In the genomic region with DNA sequence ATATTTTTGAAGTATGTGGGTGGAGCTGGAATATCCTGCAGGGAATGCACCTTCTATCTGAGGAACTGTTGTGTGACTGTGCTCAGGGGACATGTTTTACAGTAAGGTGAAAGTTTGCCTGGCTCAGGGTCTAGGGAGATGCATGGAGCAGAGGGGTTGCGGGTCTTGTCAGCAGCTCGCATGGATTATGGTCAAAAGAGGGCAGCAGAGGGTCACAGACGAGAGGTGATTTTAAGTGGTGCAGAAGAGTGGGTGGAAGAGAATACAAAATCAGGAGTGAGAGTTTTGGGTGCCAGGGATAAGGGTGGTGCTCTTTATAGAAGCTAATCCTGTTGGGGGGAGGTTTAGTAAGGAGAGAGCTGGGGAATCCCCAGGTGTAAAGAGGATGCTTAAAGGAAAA, we compare ENCODE assay signal across 8 cellular contexts. TPM values are rescaled to one million over a fixed set of nuclear protein-coding genes. Genes with fewer than 3 reads are reported as not detected.
DNase-seq lines count a peak whose midpoint lies in the region; ATAC-seq and TF ChIP-seq lines count a peak whose summit lies in the region.

No MANE protein-coding gene starts in this region.

- H3K27me3 ChIP-seq in DND-41 (ENCODE audit: insufficient read depth, low read length, poor library complexity): no peaks in the 10 kb centered on the region
- no peaks in the 10 kb centered on the region for H3K27me3 ChIP-seq in brain microvascular endothelial cell (replicated peaks)
- peaks cover 9% of the 10 kb centered on the region for H3K27me3 ChIP-seq in neural progenitor cell
- no peaks in the 10 kb centered on the region for H3K27me3 ChIP-seq in osteoblast (ENCODE audit: insufficient read depth, low read length)
- no peaks in the 10 kb centered on the region for H3K27me3 ChIP-seq in sigmoid colon

- POLR2A ChIA-PET in HEK293T (lab: Yijun Ruan, JAX): no interaction called here

- H3K9me3 Mint-ChIP-seq in neural progenitor cell: no peaks in the 10 kb centered on the region

- H3K4me1 ChIP-seq in DND-41 (ENCODE audit: insufficient read depth, low read length) (no peaks in the 10 kb centered on the region), neural progenitor cell (no peaks in the 10 kb centered on the region), osteoblast (ENCODE audit: insufficient read depth, low read length) (no peaks in the 10 kb centered on the region), sigmoid colon (no peaks in the 10 kb centered on the region)

- in situ Hi-C loops in brain microvascular endothelial cell (cut with HindIII; ENCODE audit: low pct_ligation_motif_present, low sequenced_read_pairs): no loop called here

- H2AFZ ChIP-seq in DND-41 (ENCODE audit: low read depth, low read length): no peak overlapping the region
- H2AFZ ChIP-seq in neural progenitor cell (replicated peaks): no peak overlapping the region
- H2AFZ ChIP-seq in osteoblast (ENCODE audit: low read length): no peak overlapping the region

- no peak overlapping the region for H3K27ac ChIP-seq in DND-41 (ENCODE audit: low read length)
- no peak overlapping the region for H3K27ac ChIP-seq in brain microvascular endothelial cell
- H3K27ac ChIP-seq in neural progenitor cell: no peak overlapping the region
- H3K27ac ChIP-seq in osteoblast (ENCODE audit: low read depth, low read length): no peak overlapping the region
- no peak overlapping the region for H3K27ac ChIP-seq in sigmoid colon

- peak; percentile 29 for DNase-seq in DND-41
- peak; percentile 41 for DNase-seq in HEK293T (ENCODE audit: extremely low spot score)
- peak; percentile 3 for DNase-seq in NCI-H446 treated with DMSO at 0.1 percent for 48 hours (lab: John Stamatoyannopoulos, UW)
- peak; percentile 47 for DNase-seq in brain microvascular endothelial cell
- peak; percentile 70 for DNase-seq in neural progenitor cell (ENCODE audit: low spot score)
- no peak for DNase-seq in osteoblast (ENCODE audit: insufficient read length, low spot score, missing footprints)
- no peak for DNase-seq in sigmoid colon
- no peak for DNase-seq in mucosa of gallbladder (ENCODE audit: low spot score)

- no peak overlapping the region for H3K9ac ChIP-seq in DND-41 (ENCODE audit: low read depth, low read length)
- H3K9ac ChIP-seq in neural progenitor cell: no peak overlapping the region

- no peak for TF ChIP-seq EP300 in sigmoid colon (IDR thresholded peaks at IDR 0.05)

- H3K4me3 ChIP-seq in DND-41 (ENCODE audit: low read depth in 1 of 2, low read length in 2 of 2) (no peak overlapping the region), brain microvascular endothelial cell (ENCODE audit: low read depth, low read length) (no peak overlapping the region), neural progenitor cell (no peak overlapping the region), osteoblast (ENCODE audit: insufficient read depth, low read length) (no peak overlapping the region), sigmoid colon (no peak overlapping the region)

- H3K27me3 Mint-ChIP-seq in neural progenitor cell (ENCODE audit: insufficient read depth, low read depth): no peaks in the 10 kb centered on the region

- H3K4me2 ChIP-seq in DND-41 (ENCODE audit: insufficient read depth, low read length): no peak overlapping the region
- no peak overlapping the region for H3K4me2 ChIP-seq in neural progenitor cell
- H3K4me2 ChIP-seq in osteoblast (ENCODE audit: insufficient read depth, low read length): no peak overlapping the region

- H3K79me2 ChIP-seq in DND-41 (ENCODE audit: insufficient read depth, low read length) (no peaks in the 10 kb centered on the region), neural progenitor cell (ENCODE audit: low read depth) (no peaks in the 10 kb centered on the region), osteoblast (ENCODE audit: insufficient read depth, low read length) (no peaks in the 10 kb centered on the region)

- H4K20me1 ChIP-seq in DND-41 (ENCODE audit: insufficient read depth, low read length) (no peaks in the 10 kb centered on the region), neural progenitor cell (ENCODE audit: low read depth) (no peaks in the 10 kb centered on the region), osteoblast (ENCODE audit: insufficient read depth, low read length) (no peaks in the 10 kb centered on the region)

- ATAC-seq in DND-41 (ENCODE audit: insufficient read depth, low read depth): peak; percentile 62; the same call in 2 of the 3 replicates

- WGBS in sigmoid colon, 2 donors: 6 to 10% methylated on average over 3 of the region's 3 CpGs

- H3K4me1 Mint-ChIP-seq in neural progenitor cell: no peaks in the 10 kb centered on the region

- intact Hi-C loops in sigmoid colon (cut with DNase I): no loop called here

- TF ChIP-seq POLR2A in sigmoid colon (IDR thresholded peaks at IDR 0.05): no peak

- peak; percentile 69 for TF ChIP-seq CTCF in DND-41 (IDR thresholded peaks at IDR 0.05; ENCODE audit: borderline replicate concordance, extremely low read depth, low read length, poor library complexity, severe bottlenecking)
- TF ChIP-seq CTCF in brain microvascular endothelial cell (IDR thresholded peaks at IDR 0.05; ENCODE audit: low read depth, low read length, missing control alignments): peak; percentile 63
- peak; percentile 71 for TF ChIP-seq CTCF in neural progenitor cell (IDR thresholded peaks at IDR 0.05)
- no peak for TF ChIP-seq CTCF in osteoblast (IDR thresholded peaks at IDR 0.05; ENCODE audit: extremely low read depth, low read depth, low read length)
- peak in 1 of 4 experiments; percentile 17 for TF ChIP-seq CTCF in sigmoid colon (IDR thresholded peaks at IDR 0.05)

- H3K36me3 Mint-ChIP-seq in neural progenitor cell: no peaks in the 10 kb centered on the region

- no peaks in the 10 kb centered on the region for H3K36me3 ChIP-seq in DND-41 (ENCODE audit: insufficient read depth, low read length)
- H3K36me3 ChIP-seq in brain microvascular endothelial cell (replicated peaks): no peaks in the 10 kb centered on the region
- H3K36me3 ChIP-seq in neural progenitor cell: no peaks in the 10 kb centered on the region
- H3K36me3 ChIP-seq in osteoblast (ENCODE audit: insufficient read depth, low read length): no peaks in the 10 kb centered on the region
- no peaks in the 10 kb centered on the region for H3K36me3 ChIP-seq in sigmoid colon

- CTCF ChIA-PET in HEK293T (lab: Yijun Ruan, JAX): no interaction called here

- no peaks in the 10 kb centered on the region for H3F3A ChIP-seq in neural progenitor cell (ENCODE audit: low read depth)

- H3K27ac Mint-ChIP-seq in neural progenitor cell: no peak overlapping the region

- H3K4me3 Mint-ChIP-seq in neural progenitor cell: no peak overlapping the region

- H3K9me3 ChIP-seq in DND-41 (ENCODE audit: insufficient read depth, low read length, severe bottlenecking) (no peaks in the 10 kb centered on the region), neural progenitor cell (ENCODE audit: low read depth) (no peaks in the 10 kb centered on the region), osteoblast (ENCODE audit: low read depth, low read length) (no peaks in the 10 kb centered on the region), sigmoid colon (no peaks in the 10 kb centered on the region)

TF ChIP-seq in HEK293T, 16 proteins besides CTCF, POLR2A, EP300 and RAD21:
- no peak for TF ChIP-seq SUZ12 (IDR thresholded peaks at IDR 0.05)
- TF ChIP-seq HDGF (IDR thresholded peaks at IDR 0.05; ENCODE audit: borderline replicate concordance): no peak
- no peak for TF ChIP-seq TARDBP (IDR thresholded peaks at IDR 0.05)

RNA-seq across cellular contexts. Expression of gene GRIN3A, which starts 53.5 kb away (rescaled TPM):
- not detected in 2 replicates for total RNA-seq in neural progenitor cell (ENCODE audit: low replicate concordance)
- not detected in 2 replicates for total RNA-seq in osteoblast
- total RNA-seq in sigmoid colon: under 1 TPM in 3 of 4 donors, not detected in 1; under 0.01 to 0.36 (median 0.14) TPM
- 1 to 10 TPM in 1 of 3 donors, under 1 TPM in 2; under 0.01 to 1.2 (median 0.54) TPM for polyA plus RNA-seq in sigmoid colon
- not detected for total RNA-seq in mucosa of gallbladder

Comparison
In these comparisons a context has a peak if more than half of its experiments do, and no peak if none do; other contexts are left out.
1. DNase-seq: peak in DND-41 (single experiment), HEK293T (single experiment), NCI-H446 treated with DMSO at 0.1 percent for 48 hours (single experiment), brain microvascular endothelial cell (single experiment) and neural progenitor cell (single experiment); none in osteoblast (single experiment), sigmoid colon (single experiment) and mucosa of gallbladder (single experiment).